25 cellular contexts compared by ENCODE assay signal in the genomic region with DNA sequence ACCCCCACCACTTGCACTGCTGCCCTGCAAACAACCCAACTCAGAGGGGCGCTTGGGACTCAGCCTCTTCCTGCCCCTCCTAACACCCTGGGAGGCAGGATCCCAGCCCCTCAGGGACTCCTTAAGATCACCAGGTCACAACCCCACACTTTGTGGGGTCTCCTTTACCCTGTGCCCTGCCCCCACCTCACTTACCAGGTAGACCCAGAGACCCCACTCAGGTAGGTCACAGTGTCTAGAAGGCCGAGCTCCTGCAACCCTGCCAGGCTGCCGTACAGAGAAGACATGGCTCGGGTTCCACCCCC. TPM values are rescaled to one million over a fixed set of nuclear protein-coding genes. Genes with fewer than 3 reads are reported as not detected.
DNase-seq lines count a peak whose midpoint lies in the region; ATAC-seq and TF ChIP-seq lines count a peak whose summit lies in the region.
"Had no signal": no experiment of that assay in that cellular context is flagged by ENCODE, and none has a peak within 500 bp of the region (broad histone marks: within the 10 kb centered on the region; RNA-seq: fewer than 3 reads in every experiment).

No MANE protein-coding gene starts in this region.

- no peak for TF ChIP-seq EP300 in suprapubic skin (IDR thresholded peaks at IDR 0.05)

- H3K4me1 ChIP-seq in H9 (ENCODE audit: insufficient read depth, low read length), result no peaks in the 10 kb centered on the region
- H3K4me1 ChIP-seq in suprapubic skin, result peaks cover 26% of the 10 kb centered on the region
- H3K4me1 ChIP-seq: A549; BE2C; BLaER1 treated with 17β-estradiol and CSF1 and Interleukin-3, amounts not matched to agents 10 nM and 100 nM; HAP-1 had no signal

- no peak overlapping the region for H3K4ac ChIP-seq in H9 (ENCODE audit: low read depth, low read length)

- H3K79me1 ChIP-seq in H9 (ENCODE audit: insufficient read depth, low read depth, low read length, poor library complexity, severe bottlenecking), result no peaks in the 10 kb centered on the region

- H2AFZ ChIP-seq in H9 (ENCODE audit: low read length), result no peak overlapping the region

- H3K4me1 Mint-ChIP-seq in H9 (peaks cover 3 to 8% of the 10 kb centered on the region in 2 experiments; a peak in 2 of 4 replicates), activated B cell treated with CpG ODN at 0.5 μM for 24 hours (no peaks in the 10 kb centered on the region)
- H3K4me1 Mint-ChIP-seq: CD8-positive, alpha-beta memory T cell; GM23338 had no signal

- no peak overlapping the region for H3K4me3 Mint-ChIP-seq in H9
- no peak overlapping the region for H3K4me3 Mint-ChIP-seq in activated B cell treated with CpG ODN at 0.5 μM for 24 hours
- H3K4me3 Mint-ChIP-seq: CD14-positive monocyte; CD4-positive, alpha-beta T cell; GM23338; HFFc6 had no signal

- no peak overlapping the region; a peak in 1 of 7 replicates for H3K27ac Mint-ChIP-seq in H9
- H3K27ac Mint-ChIP-seq in activated B cell treated with CpG ODN at 0.5 μM for 24 hours, result no peak overlapping the region
- H3K27ac Mint-ChIP-seq: CD14-positive monocyte; CD4-positive, alpha-beta T cell; CD8-positive, alpha-beta memory T cell; GM23338; HFFc6 had no signal

- intact Hi-C loops in activated B cell treated with CpG ODN at 0.5 μM for 24 hours (cut with micrococcal nuclease), result no loop called here

- H4K20me1 ChIP-seq in H9 (ENCODE audit: control insufficient read depth, insufficient read depth, insufficient read length), result no peaks in the 10 kb centered on the region
- H4K20me1 ChIP-seq: BLaER1 treated with 17β-estradiol and CSF1 and Interleukin-3, amounts not matched to agents 10 nM and 100 nM had no signal

- no peak overlapping the region for H4K5ac ChIP-seq in H9 (ENCODE audit: insufficient read length, low read depth, low read length)

- H3K4me2 ChIP-seq in H9 (ENCODE audit: insufficient read depth, insufficient read length, low read length), result no peak overlapping the region
- H3K4me2 ChIP-seq: A549; BLaER1 treated with 17β-estradiol and CSF1 and Interleukin-3, amounts not matched to agents 10 nM and 100 nM; GM23338 had no signal

- no peak overlapping the region for H2AK5ac ChIP-seq in H9 (ENCODE audit: insufficient read length, low read length)

- H3K9me3 ChIP-seq in H9 (ENCODE audit: control insufficient read depth, low read depth, low read length) (no peaks in the 10 kb centered on the region), suprapubic skin (no peaks in the 10 kb centered on the region)
- H3K9me3 ChIP-seq: A549; BE2C; BLaER1 treated with 17β-estradiol and CSF1 and Interleukin-3, amounts not matched to agents 10 nM and 100 nM; HAP-1 had no signal

- no peak for TF ChIP-seq POLR2A in suprapubic skin (IDR thresholded peaks at IDR 0.05)

- H3K27me3 ChIP-seq in H9 (ENCODE audit: insufficient read depth, low read length) (no peaks in the 10 kb centered on the region), suprapubic skin (no peaks in the 10 kb centered on the region)
- H3K27me3 ChIP-seq: BE2C; BLaER1 treated with 17β-estradiol and CSF1 and Interleukin-3, amounts not matched to agents 10 nM and 100 nM had no signal

- no CpG with 5 or more reads among the region's 4 CpGs for WGBS in H9 (ENCODE audit: extremely low coverage, insufficient read length, low lambda C conversion rate)
- 87% methylated on average over 3 of the region's 4 CpGs for WGBS in suprapubic skin

- no peak overlapping the region; the same call in 1 of the 2 replicates for H3K14ac ChIP-seq in H9 (ENCODE audit: insufficient read depth, low read length)

- H3K9ac ChIP-seq in H9 (ENCODE audit: extremely low read depth, insufficient read length, low read length), result no peak overlapping the region
- H3K9ac ChIP-seq: BLaER1 treated with 17β-estradiol and CSF1 and Interleukin-3, amounts not matched to agents 10 nM and 100 nM had no signal

- H2BK15ac ChIP-seq in H9 (ENCODE audit: low read depth, low read length), result no peak overlapping the region

- no peak overlapping the region for H3K4me3 ChIP-seq in suprapubic skin
- H3K4me3 ChIP-seq: A549; BLaER1 treated with 17β-estradiol and CSF1 and Interleukin-3, amounts not matched to agents 10 nM and 100 nM; GM12878; GM23338; HAP-1 had no signal

- H3K9me3 Mint-ChIP-seq in H9, result no peaks in the 10 kb centered on the region
- no peaks in the 10 kb centered on the region for H3K9me3 Mint-ChIP-seq in activated B cell treated with CpG ODN at 0.5 μM for 24 hours
- H3K9me3 Mint-ChIP-seq: CD14-positive monocyte; CD4-positive, alpha-beta T cell; CD8-positive, alpha-beta memory T cell; HFFc6 had no signal

- H3K18ac ChIP-seq in H9 (ENCODE audit: insufficient read length, low read depth, low read length), result no peak overlapping the region

- CTCF ChIA-PET in activated B cell treated with CpG ODN at 0.5 μM for 24 hours (lab: Charles Lee), result no interaction called here

- no peak overlapping the region for H3K23ac ChIP-seq in H9 (ENCODE audit: insufficient read length, low read depth, low read length)

- H3K56ac ChIP-seq in H9 (ENCODE audit: insufficient read length, low read depth, low read length), result no peak overlapping the region

- H2BK120ac ChIP-seq in H9 (ENCODE audit: low read depth, low read length, poor library complexity, severe bottlenecking), result no peak overlapping the region

- H4K8ac ChIP-seq in H9 (replicated peaks; ENCODE audit: insufficient read length, low read depth, low read length), result no peak overlapping the region

- H3K27ac ChIP-seq in H9 (ENCODE audit: insufficient read length, low read depth, low read length) (no peak overlapping the region), suprapubic skin (no peak overlapping the region)
- H3K27ac ChIP-seq: A549; BLaER1 treated with 17β-estradiol and CSF1 and Interleukin-3, amounts not matched to agents 10 nM and 100 nM had no signal

- H3K79me2 ChIP-seq in H9 (ENCODE audit: insufficient read depth, low read length), result no peaks in the 10 kb centered on the region

- H2BK5ac ChIP-seq in H9 (ENCODE audit: insufficient read length, low read length), result no peak overlapping the region

- no peak overlapping the region for H2BK12ac ChIP-seq in H9 (ENCODE audit: insufficient read length, low read depth, low read length)

- H3K27me3 Mint-ChIP-seq in H9 (ENCODE audit: low read depth) (peaks cover 5% of the 10 kb centered on the region; the same call in 1 of the 2 replicates), activated B cell treated with CpG ODN at 0.5 μM for 24 hours (peaks cover 4% of the 10 kb centered on the region)

- H3K36me3 ChIP-seq in suprapubic skin, result no peaks in the 10 kb centered on the region
- H3K36me3 ChIP-seq: BE2C; BLaER1 treated with 17β-estradiol and CSF1 and Interleukin-3, amounts not matched to agents 10 nM and 100 nM; HAP-1 had no signal

- H3K36me3 Mint-ChIP-seq in H9 (ENCODE audit: insufficient read depth in 1 of 3, low read depth in 3 of 3) (peaks cover 0 to 2% (median 0%) of the 10 kb centered on the region in 3 experiments; a peak in 1 of 7 replicates), activated B cell treated with CpG ODN at 0.5 μM for 24 hours (ENCODE audit: low read depth) (no peaks in the 10 kb centered on the region)
- H3K36me3 Mint-ChIP-seq: CD14-positive monocyte; CD8-positive, alpha-beta memory T cell had no signal

- DNase-seq in activated effector memory CD4-positive, alpha-beta T cell treated with anti-CD3 and anti-CD28 coated beads, Interleukin-2, amount 50 U/mL, for 16 hours, result peak; percentile 41
- no peak for DNase-seq in activated effector memory CD4-positive, alpha-beta T cell treated with Interleukin-2 at 50 U/mL for 16 hours
- DNase-seq in H9 (peak; percentile 25), activated B cell treated with CpG ODN at 0.5 μM for 24 hours (peak; percentile 1), suprapubic skin (ENCODE audit: low spot score in 2 of 2) (peak; percentile 36 to 41), kidney glomerular epithelial cell (lab: John Stamatoyannopoulos, UW) (no peak)
- DNase-seq: 8988T; ACHN; AML-193; BE2C; CD4-positive, alpha-beta T cell; CD8-positive, alpha-beta memory T cell; DMS 273 treated with DMSO at 0.1 percent for 48 hours; DMS79; EL; GDM1; HFFc6 had no signal

- H3K23me2 ChIP-seq in H9 (ENCODE audit: insufficient read length, low read depth, low read length, poor library complexity, severe bottlenecking), result no peaks in the 10 kb centered on the region

- H4K91ac ChIP-seq in H9 (ENCODE audit: insufficient read length, low read depth, low read length), result no peak overlapping the region

- H3T11ph ChIP-seq in H9 (ENCODE audit: low read length), result no peak overlapping the region

- H2BK20ac ChIP-seq in H9 (ENCODE audit: low read depth, low read length, poor library complexity, severe bottlenecking), result no peak overlapping the region

- TF ChIP-seq CTCF in H9 (conservative IDR thresholded peaks at IDR 0.05) (no peak), activated B cell treated with CpG ODN at 0.5 μM for 24 hours (IDR thresholded peaks at IDR 0.05) (no peak), suprapubic skin (IDR thresholded peaks at IDR 0.05) (no peak)

- no peak for ATAC-seq in activated B cell treated with CpG ODN at 0.5 μM for 24 hours (ENCODE audit: low read depth)
- no peak for ATAC-seq in GM21528 (IDR thresholded peaks at IDR 0.05; ENCODE audit: low FRiP score, unreplicated experiment)
- ATAC-seq: A549, GM12878, GM23338 had no signal

- POLR2A ChIA-PET in activated B cell treated with CpG ODN at 0.5 μM for 24 hours (lab: Charles Lee), result no interaction called here

RNA-seq across cellular contexts. Expression of a gene that starts 9.1 kb away (rescaled TPM):
- total RNA-seq in H9 (2021) (not detected in 2 replicates), activated B cell treated with CpG ODN at 0.5 μM for 24 hours (not detected in 2 replicates), suprapubic skin (100 to 1,000 TPM; 209 to 311 (median 246) TPM)
- total RNA-seq: CD4-positive, alpha-beta T cell; CD8-positive, alpha-beta memory T cell; GM12878; GM23338; H4; HFFc6 had no signal

RNA-seq across cellular contexts. Expression of a gene that starts 53.0 kb away (rescaled TPM):
- 0.33 TPM in 1 of 2 replicates, not detected in the other for total RNA-seq in H9 (2021)
- not detected in 2 replicates for total RNA-seq in activated B cell treated with CpG ODN at 0.5 μM for 24 hours
- total RNA-seq in suprapubic skin, result 10 to 100 TPM; 15.0 to 29.6 (median 24.4) TPM
- total RNA-seq: CD4-positive, alpha-beta T cell; CD8-positive, alpha-beta memory T cell; GM12878; H4; HFFc6 had no signal

Comparison
In these comparisons a context has a peak if more than half of its experiments do, and no peak if none do; other contexts are left out.
1. DNase-seq: peak in activated effector memory CD4-positive, alpha-beta T cell treated with anti-CD3 and anti-CD28 coated beads, Interleukin-2, amount 50 U/mL, for 16 hours (single experiment), H9 (single experiment), activated B cell treated with CpG ODN at 0.5 μM for 24 hours (single experiment) and suprapubic skin (2 of 2); none in activated effector memory CD4-positive, alpha-beta T cell treated with Interleukin-2 at 50 U/mL for 16 hours (single experiment) and kidney glomerular epithelial cell (single experiment).
2. RNA of a gene that starts 9.1 kb away (total RNA-seq): 209 to 311 TPM in suprapubic skin; not detected in activated B cell treated with CpG ODN at 0.5 μM for 24 hours and not detected in H9; every median in the first group is over 100 times any median in the second.
3. RNA of a gene that starts 53.0 kb away (total RNA-seq): 15.0 to 29.6 TPM in suprapubic skin; 0.33 TPM in H9 and not detected in activated B cell treated with CpG ODN at 0.5 μM for 24 hours; every median in the first group is over 10 times any median in the second.